ENCODE assay signal across 13 cellular contexts in genomic region chr3:59127071-59127470, GRCh38.
DNase-seq lines count a peak whose midpoint lies in the region; ATAC-seq, FAIRE-seq and TF ChIP-seq lines count a peak whose summit lies in the region.
"Had no signal": no experiment of that assay in that cellular context is flagged by ENCODE, and none has a peak within 500 bp of the region (broad histone marks: within the 10 kb centered on the region; RNA-seq: fewer than 3 reads in every experiment).

No MANE protein-coding gene starts in this region.

- H3K27me3 ChIP-seq in BJ (ENCODE audit: control insufficient read depth, insufficient read depth, low read length) = no peaks in the 10 kb centered on the region
- H3K27me3 ChIP-seq in PC-3 (ENCODE audit: low read length) = no peaks in the 10 kb centered on the region
- peaks cover 0 to 2% of the 10 kb centered on the region in 2 experiments for H3K27me3 ChIP-seq in endothelial cell of umbilical vein (ENCODE audit: control insufficient read depth in 2 of 2, insufficient read depth in 2 of 2, low read length in 2 of 2)
- H3K27me3 ChIP-seq: ascending aorta, gastroesophageal sphincter had no signal

- H3K4me1 ChIP-seq in PC-3 (ENCODE audit: insufficient read depth, low read length) (peaks cover 17% of the 10 kb centered on the region), endothelial cell of umbilical vein (ENCODE audit: control insufficient read depth, extremely low read depth, insufficient read depth, low read length) (no peaks in the 10 kb centered on the region)
- H3K4me1 ChIP-seq: ascending aorta, gastroesophageal sphincter, prostate gland had no signal

- H3K9me2 ChIP-seq in PC-3 (replicated peaks; ENCODE audit: low read length) = no peaks in the 10 kb centered on the region

- DNase-seq in BJ (ENCODE audit: low read depth) (peak; percentile 71), PC-3 (peak; percentile 77), endothelial cell of umbilical vein (ENCODE audit: low read depth, low spot score) (no peak), myocyte (ENCODE audit: low read depth) (peak; percentile 71), NCI-H1930 (lab: John Stamatoyannopoulos, UW) (no peak), erythroblast (lab: John Stamatoyannopoulos, UW) (no peak)
- DNase-seq in effector CD4-positive, alpha-beta T cell = no peak
- DNase-seq: CD4-positive, CD25-positive, alpha-beta regulatory T cell; NCI-H1436 had no signal

- H3K27ac ChIP-seq in PC-3 (ENCODE audit: low read length) = peak overlapping the region; percentile 82
- no peak overlapping the region for H3K27ac ChIP-seq in endothelial cell of umbilical vein (ENCODE audit: insufficient read depth, low read depth, low read length)
- H3K27ac ChIP-seq: ascending aorta, gastroesophageal sphincter, prostate gland had no signal

- intact Hi-C loops in PC-3 (cut with micrococcal nuclease) = loop anchor here (2.0 to 5.0 kb wide), 2 partner anchors 18 to 130 kb away; no protein-coding TSS in a partner anchor
- intact Hi-C loops in endothelial cell of umbilical vein (cut with micrococcal nuclease) = no loop called here

- no peaks in the 10 kb centered on the region for H3F3A ChIP-seq in PC-3 (ENCODE audit: low read length, unreplicated experiment)

- H4K20me1 ChIP-seq in PC-3 (ENCODE audit: low read length) = no peaks in the 10 kb centered on the region
- no peaks in the 10 kb centered on the region for H4K20me1 ChIP-seq in endothelial cell of umbilical vein (replicated peaks; ENCODE audit: control insufficient read depth, extremely low read depth, insufficient read depth, low read length)

- no peaks in the 10 kb centered on the region for H3K36me3 ChIP-seq in BJ (ENCODE audit: control insufficient read depth, insufficient read depth, low read length)
- no peaks in the 10 kb centered on the region for H3K36me3 ChIP-seq in PC-3 (ENCODE audit: low read depth, low read length)
- no peaks in the 10 kb centered on the region for H3K36me3 ChIP-seq in endothelial cell of umbilical vein (ENCODE audit: control insufficient read depth in 2 of 2, extremely low read depth in 1 of 2, insufficient read depth in 2 of 2, low read length in 2 of 2)
- H3K36me3 ChIP-seq: ascending aorta, gastroesophageal sphincter, prostate gland had no signal

- FAIRE-seq in endothelial cell of umbilical vein (lab: Jason Lieb, UNC) = no peak

- H3K9me1 ChIP-seq in endothelial cell of umbilical vein (replicated peaks; ENCODE audit: control insufficient read depth, extremely low read depth, insufficient read depth, low read length) = no peaks in the 10 kb centered on the region

- dilution Hi-C loops in endothelial cell of umbilical vein (cut with MboI; ENCODE audit: extremely low pct_ligation_motif_present, low sequenced_read_pairs) = no loop called here

- H3K4me2 ChIP-seq in PC-3 (ENCODE audit: low read length) (peak overlapping the region; percentile 23; the same call in 1 of the 2 replicates), endothelial cell of umbilical vein (ENCODE audit: insufficient read depth, low read length) (no peak overlapping the region)

- TF ChIP-seq CTCF in BJ (IDR thresholded peaks at IDR 0.05; ENCODE audit: insufficient read depth, low read depth, low read length) (no peak), PC-3 (conservative IDR thresholded peaks at IDR 0.05; ENCODE audit: low read depth, low read length) (no peak), endothelial cell of umbilical vein (IDR thresholded peaks at IDR 0.05; ENCODE audit: extremely low read depth in 1 of 2, insufficient read depth in 1 of 2, low read depth in 1 of 2, low read length in 2 of 2) (no peak)

- H3K9me3 ChIP-seq in PC-3 (ENCODE audit: low read length) = no peaks in the 10 kb centered on the region
- no peaks in the 10 kb centered on the region for H3K9me3 ChIP-seq in endothelial cell of umbilical vein (replicated peaks; ENCODE audit: control insufficient read depth, insufficient read depth, low read length)
- H3K9me3 ChIP-seq: ascending aorta, gastroesophageal sphincter, prostate gland had no signal

- H3K79me2 ChIP-seq in PC-3 (ENCODE audit: low read length) (no peaks in the 10 kb centered on the region), endothelial cell of umbilical vein (ENCODE audit: control insufficient read depth, insufficient read depth, low read length) (no peaks in the 10 kb centered on the region)

- H3K4me3 ChIP-seq in BJ (ENCODE audit: low read depth, low read length) (no peak overlapping the region), PC-3 (ENCODE audit: low read length) (no peak overlapping the region), endothelial cell of umbilical vein (replicated peaks in 1 of 3; ENCODE audit: insufficient read depth in 1 of 3, low read depth in 1 of 3, low read length in 3 of 3) (no peak overlapping the region)
- H3K4me3 ChIP-seq: ascending aorta, gastroesophageal sphincter, prostate gland had no signal

- ATAC-seq in PC-3 (peak; percentile 98), GM19395 (IDR thresholded peaks at IDR 0.05; ENCODE audit: unreplicated experiment) (no peak)
- ATAC-seq: gastroesophageal sphincter had no signal

- no peak overlapping the region for H2AFZ ChIP-seq in PC-3 (ENCODE audit: low read length)
- H2AFZ ChIP-seq in endothelial cell of umbilical vein (ENCODE audit: low read depth, low read length) = no peak overlapping the region

- TF ChIP-seq POLR2A in endothelial cell of umbilical vein (IDR thresholded peaks at IDR 0.05; ENCODE audit: low read depth, low read length) (no peak), erythroblast (IDR thresholded peaks at IDR 0.05; ENCODE audit: low read length) (no peak)

- H3K9ac ChIP-seq in PC-3 (ENCODE audit: low read length) (peak overlapping the region; percentile 37; the same call in 1 of the 2 replicates), endothelial cell of umbilical vein (replicated peaks; ENCODE audit: extremely low read depth, insufficient read depth, low read length) (no peak overlapping the region)

- CTCF ChIA-PET in BJ (lab: Yijun Ruan, JAX) (interaction anchor here (0.6 to 1.4 kb wide), 3 partner anchors 483 to 563 kb away, joined by 3 read pairs; no protein-coding TSS in a partner anchor), PC-3 (lab: Charles Lee) (no interaction called here), endothelial cell of umbilical vein (lab: Charles Lee) (interaction anchor here (1.2 kb wide), 2 partner anchors 9 to 11 kb away, joined by 3 read pairs; no protein-coding TSS in a partner anchor)

- POLR2A ChIA-PET in BJ (lab: Charles Lee) (interaction anchor here (0.6 to 0.7 kb wide), 2 partner anchors 12 to 289 kb away, joined by 3 read pairs; no protein-coding TSS in a partner anchor), PC-3 (lab: Charles Lee; ENCODE audit: unreplicated experiment) (no interaction called here), endothelial cell of umbilical vein (lab: Charles Lee) (no interaction called here)

- BruUV-seq in PC-3 (replicated peaks; lab: Mats Ljungman, UMichigan) (no TSS peak), endothelial cell of umbilical vein (replicated peaks; lab: Mats Ljungman, UMichigan) (no TSS peak)

TF ChIP-seq in endothelial cell of umbilical vein, 7 proteins besides CTCF, POLR2A, EP300 and RAD21:
- peak; percentile 21 for TF ChIP-seq FOS (IDR thresholded peaks at IDR 0.05; ENCODE audit: borderline replicate concordance, insufficient read depth, low read length)
- TF ChIP-seq JUN (IDR thresholded peaks at IDR 0.05; ENCODE audit: borderline replicate concordance, insufficient read depth, insufficient read length, low read depth) = no peak
- no peak for TF ChIP-seq MYC (IDR thresholded peaks at IDR 0.05; ENCODE audit: low read depth, low read length)
TF ChIP-seq in endothelial cell of umbilical vein: peak in this region for 1.

Comparison
In these comparisons a context has a peak if more than half of its experiments do, and no peak if none do; other contexts are left out.
1. DNase-seq: peak in BJ (single experiment), PC-3 (single experiment) and myocyte (single experiment); none in endothelial cell of umbilical vein (single experiment), effector CD4-positive, alpha-beta T cell (single experiment), NCI-H1930 (0 of 2) and erythroblast (0 of 2).